In genomic region chr4:48093949-48094550, GRCh38 we compare ENCODE assay signal across 13 cellular contexts. TPM values are rescaled to one million over a fixed set of nuclear protein-coding genes. Genes with fewer than 3 reads are reported as not detected.
A peak's percentile ranks its signal among the peaks of the same experiment; 100 is the strongest.
DNase-seq lines count a peak whose midpoint lies in the region; ATAC-seq and TF ChIP-seq lines count a peak whose summit lies in the region.
"Had no signal": no experiment of that assay in that cellular context is flagged by ENCODE, and none has a peak within 500 bp of the region (broad histone marks: within the 10 kb centered on the region; RNA-seq: fewer than 3 reads in every experiment).

No MANE protein-coding gene starts in this region.

- H3K9me3 ChIP-seq in left lung, result no peaks in the 10 kb centered on the region
- H3K9me3 ChIP-seq: upper lobe of left lung had no signal

- no peak overlapping the region for H3K4me3 Mint-ChIP-seq in activated naive CD4-positive, alpha-beta T cell treated with anti-CD3 and anti-CD28 coated beads for 36 hours
- no peak overlapping the region for H3K4me3 Mint-ChIP-seq in activated naive CD4-positive, alpha-beta T cell treated with anti-CD3 and anti-CD28 coated beads, Interleukin-2, amount 10 ng/mL, durations not matched to agents 7 days and 5 days

- H3K27me3 ChIP-seq in left lung, result no peaks in the 10 kb centered on the region
- H3K27me3 ChIP-seq: upper lobe of left lung had no signal

- H3K4me3 ChIP-seq in left lung, result no peak overlapping the region
- H3K4me3 ChIP-seq: upper lobe of left lung had no signal

- H3K36me3 Mint-ChIP-seq in activated naive CD4-positive, alpha-beta T cell treated with anti-CD3 and anti-CD28 coated beads for 36 hours (ENCODE audit: low read depth), result peaks cover 5% of the 10 kb centered on the region
- peaks cover 29% of the 10 kb centered on the region for H3K36me3 Mint-ChIP-seq in activated naive CD4-positive, alpha-beta T cell treated with anti-CD3 and anti-CD28 coated beads, Interleukin-2, amount 10 ng/mL, durations not matched to agents 7 days and 5 days
- H3K36me3 Mint-ChIP-seq in activated naive CD4-positive, alpha-beta T cell treated with anti-CD3 and anti-CD28 coated beads, Interleukin-2, amount 50 U/mL, for 72 hours, result peaks cover 5 to 8% of the 10 kb centered on the region in 2 donors

- peaks cover 21% of the 10 kb centered on the region for H3K4me1 Mint-ChIP-seq in activated naive CD4-positive, alpha-beta T cell treated with anti-CD3 and anti-CD28 coated beads for 36 hours (ENCODE audit: low read depth)
- H3K4me1 Mint-ChIP-seq in activated naive CD4-positive, alpha-beta T cell treated with anti-CD3 and anti-CD28 coated beads, Interleukin-2, amount 10 ng/mL, durations not matched to agents 7 days and 5 days, result no peaks in the 10 kb centered on the region

- CTCF ChIA-PET in activated naive CD4-positive, alpha-beta T cell treated with anti-CD3 and anti-CD28 coated beads for 36 hours (lab: Charles Lee), result interaction anchor here (1.3 to 4.4 kb wide), 2 partner anchors 16 to 91 kb away, joined by 4 to 28 read pairs; no protein-coding TSS in a partner anchor
- CTCF ChIA-PET in activated naive CD4-positive, alpha-beta T cell treated with anti-CD3 and anti-CD28 coated beads, Interleukin-2, amount 10 ng/mL, durations not matched to agents 7 days and 5 days (lab: Charles Lee), result interaction anchor here (4.4 kb wide), 1 partner anchor 15 kb away, joined by 16 read pairs; no protein-coding TSS in a partner anchor

- intact Hi-C loops in activated naive CD4-positive, alpha-beta T cell treated with anti-CD3 and anti-CD28 coated beads for 36 hours (cut with micrococcal nuclease), result loop anchor here (1.0 kb wide), 2 partner anchors 9 to 34 kb away; no protein-coding TSS in a partner anchor
- intact Hi-C loops in left lung (cut with DNase I), result no loop called here

- no peaks in the 10 kb centered on the region for H3K27me3 Mint-ChIP-seq in activated naive CD4-positive, alpha-beta T cell treated with anti-CD3 and anti-CD28 coated beads for 36 hours (ENCODE audit: low read depth)
- H3K27me3 Mint-ChIP-seq in activated naive CD4-positive, alpha-beta T cell treated with anti-CD3 and anti-CD28 coated beads, Interleukin-2, amount 10 ng/mL, durations not matched to agents 7 days and 5 days, result no peaks in the 10 kb centered on the region

- no peaks in the 10 kb centered on the region for H3K9me3 Mint-ChIP-seq in activated naive CD4-positive, alpha-beta T cell treated with anti-CD3 and anti-CD28 coated beads for 36 hours
- no peaks in the 10 kb centered on the region for H3K9me3 Mint-ChIP-seq in activated naive CD4-positive, alpha-beta T cell treated with anti-CD3 and anti-CD28 coated beads, Interleukin-2, amount 10 ng/mL, durations not matched to agents 7 days and 5 days
- H3K9me3 Mint-ChIP-seq in activated naive CD4-positive, alpha-beta T cell treated with anti-CD3 and anti-CD28 coated beads, Interleukin-2, amount 50 U/mL, for 72 hours, result no peaks in the 10 kb centered on the region

- H3K27ac Mint-ChIP-seq in activated naive CD4-positive, alpha-beta T cell treated with anti-CD3 and anti-CD28 coated beads for 36 hours, result peak overlapping the region; percentile 61
- no peak overlapping the region for H3K27ac Mint-ChIP-seq in activated naive CD4-positive, alpha-beta T cell treated with anti-CD3 and anti-CD28 coated beads, Interleukin-2, amount 10 ng/mL, durations not matched to agents 7 days and 5 days
- H3K27ac Mint-ChIP-seq in activated naive CD4-positive, alpha-beta T cell treated with anti-CD3 and anti-CD28 coated beads, Interleukin-2, amount 50 U/mL, for 72 hours, result no peak overlapping the region

- H3K27ac ChIP-seq in left lung, result no peak overlapping the region
- H3K27ac ChIP-seq: C4-2B, upper lobe of left lung had no signal

- H3K36me3 ChIP-seq in left lung, result no peaks in the 10 kb centered on the region
- H3K36me3 ChIP-seq: upper lobe of left lung had no signal

- H3K4me1 ChIP-seq in left lung, result no peaks in the 10 kb centered on the region
- H3K4me1 ChIP-seq: upper lobe of left lung had no signal

- peak; percentile 78 for DNase-seq in activated naive CD4-positive, alpha-beta T cell treated with anti-CD3 and anti-CD28 coated beads for 36 hours
- no peak for DNase-seq in activated naive CD4-positive, alpha-beta T cell treated with anti-CD3 and anti-CD28 coated beads, Interleukin-2, amount 10 ng/mL, durations not matched to agents 7 days and 5 days
- peak; percentile 23 to 65 for DNase-seq in activated naive CD4-positive, alpha-beta T cell treated with anti-CD3 and anti-CD28 coated beads, Interleukin-2, amount 50 U/mL, for 72 hours (ENCODE audit: low spot score in 2 of 2)
- no peak for DNase-seq in left lung
- DNase-seq in ureter (ENCODE audit: low spot score), result peak; percentile 51
- DNase-seq in Ammon's horn (ENCODE audit: low spot score), result no peak
- DNase-seq: activated CD4-positive, alpha-beta T cell treated with anti-CD3 and anti-CD28 coated beads for 4 hours; NCI-H524; occipital lobe; upper lobe of left lung had no signal

- peak; percentile 97 to 100 for ATAC-seq in activated naive CD4-positive, alpha-beta T cell treated with anti-CD3 and anti-CD28 coated beads, Interleukin-2, amount 50 U/mL, for 72 hours
- ATAC-seq in left lung (peak; percentile 32), GM21717 (IDR thresholded peaks at IDR 0.05; ENCODE audit: unreplicated experiment) (no peak), GM21576 (IDR thresholded peaks at IDR 0.05; ENCODE audit: unreplicated experiment) (no peak)

- TF ChIP-seq CTCF in left lung (IDR thresholded peaks at IDR 0.05), result no peak

RNA-seq across cellular contexts. Expression of gene TXK, which starts 40.0 kb away (rescaled TPM):
- total RNA-seq in activated naive CD4-positive, alpha-beta T cell treated with anti-CD3 and anti-CD28 coated beads for 36 hours, result 10 to 100 TPM; 24.4 to 28.6 TPM
- total RNA-seq in activated naive CD4-positive, alpha-beta T cell treated with anti-CD3 and anti-CD28 coated beads, Interleukin-2, amount 50 U/mL, for 72 hours, result 10 to 100 TPM; 16.4 to 48.2 TPM
- total RNA-seq in left lung, result 1 to 10 TPM; 2.4 to 3.0 TPM
- total RNA-seq in ureter, result 7.8 TPM

Comparison
In these comparisons a context has a peak if more than half of its experiments do, and no peak if none do; other contexts are left out.
1. DNase-seq: peak in activated naive CD4-positive, alpha-beta T cell treated with anti-CD3 and anti-CD28 coated beads for 36 hours (single experiment), activated naive CD4-positive, alpha-beta T cell treated with anti-CD3 and anti-CD28 coated beads, Interleukin-2, amount 50 U/mL, for 72 hours (2 of 2) and ureter (single experiment); none in activated naive CD4-positive, alpha-beta T cell treated with anti-CD3 and anti-CD28 coated beads, Interleukin-2, amount 10 ng/mL, durations not matched to agents 7 days and 5 days (single experiment), left lung (0 of 2) and Ammon's horn (single experiment).
2. ATAC-seq: peak in activated naive CD4-positive, alpha-beta T cell treated with anti-CD3 and anti-CD28 coated beads, Interleukin-2, amount 50 U/mL, for 72 hours (2 of 2) and left lung (single experiment); none in GM21717 (single experiment) and GM21576 (single experiment).